In the genomic region with DNA sequence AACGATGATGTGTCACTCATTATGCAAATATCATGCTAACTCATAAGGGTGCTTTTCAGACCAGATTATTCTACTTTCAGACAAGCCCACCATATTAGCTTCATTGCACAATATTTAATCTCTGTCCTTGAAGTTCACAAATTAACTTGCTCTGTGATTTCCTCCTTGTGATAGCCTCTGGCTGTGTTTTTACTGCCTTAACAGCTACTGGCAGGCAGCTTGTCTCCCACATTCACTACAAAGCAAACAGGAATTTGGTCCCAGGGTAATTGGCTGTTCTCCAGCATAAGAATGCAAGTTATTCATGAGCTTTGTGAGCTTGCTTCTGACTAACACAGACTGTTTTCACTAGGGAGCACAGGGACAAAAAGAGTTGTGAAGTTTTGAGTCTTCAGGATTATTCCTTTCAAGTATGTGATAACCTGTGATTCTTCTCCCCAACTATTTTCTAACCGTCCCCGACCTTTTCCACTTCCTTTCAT, we compare ENCODE assay signal across 1 cellular context.
TF ChIP-seq lines count a peak whose summit lies in the region.

No MANE protein-coding gene starts in this region.

TF ChIP-seq in HepG2, 621 proteins besides CTCF, POLR2A, EP300 and RAD21 (continued from another document and continues in another):
- TF ChIP-seq DBP (CRISPR knock-in tag; IDR thresholded peaks at IDR 0.05; ENCODE audit: not compliant biosample characterization) (no peak), ZNF83 (CRISPR knock-in tag; IDR thresholded peaks at IDR 0.05; ENCODE audit: borderline replicate concordance) (no peak), ZNF775 (CRISPR knock-in tag; IDR thresholded peaks at IDR 0.05; ENCODE audit: borderline replicate concordance) (no peak), ARNT (IDR thresholded peaks at IDR 0.05) (no peak), ZFX (CRISPR knock-in tag; IDR thresholded peaks at IDR 0.05; ENCODE audit: low read depth) (no peak; the same call in 1 of the 2 replicates), TIGD3 (CRISPR knock-in tag; IDR thresholded peaks at IDR 0.05; ENCODE audit: borderline replicate concordance) (no peak), NFE2L1 (CRISPR knock-in tag; IDR thresholded peaks at IDR 0.05; ENCODE audit: borderline replicate concordance) (no peak), ZNF644 (CRISPR knock-in tag; IDR thresholded peaks at IDR 0.05; ENCODE audit: low read depth) (peak; percentile 77), STAT5B (CRISPR knock-in tag; IDR thresholded peaks at IDR 0.05) (no peak), AGO2 (optimal IDR thresholded peaks at IDR 0.05; ENCODE audit: low read depth, low read length) (no peak), ZNF512 (CRISPR knock-in tag; IDR thresholded peaks at IDR 0.05) (no peak), MIER2 (CRISPR knock-in tag; IDR thresholded peaks at IDR 0.05) (peak; percentile 78), SNRNP70 (IDR thresholded peaks at IDR 0.05; ENCODE audit: low read depth, low read length) (no peak), PHF5A (CRISPR knock-in tag; IDR thresholded peaks at IDR 0.05; ENCODE audit: low read depth, unreplicated experiment) (no peak), GMEB1 (CRISPR knock-in tag; IDR thresholded peaks at IDR 0.05; ENCODE audit: borderline replicate concordance) (no peak), ZNF543 (CRISPR knock-in tag; IDR thresholded peaks at IDR 0.05) (no peak), ZNF530 (CRISPR knock-in tag; IDR thresholded peaks at IDR 0.05; ENCODE audit: low read depth) (no peak), AGO1 (IDR thresholded peaks at IDR 0.05; ENCODE audit: low read depth, low read length, poor library complexity, severe bottlenecking) (no peak), HNF4A (CRISPR knock-in tag; IDR thresholded peaks at IDR 0.05) (peak; percentile 96), TAF1 (CRISPR knock-in tag; IDR thresholded peaks at IDR 0.05) (no peak), MBD4 (IDR thresholded peaks at IDR 0.05; ENCODE audit: borderline replicate concordance, low read length) (0 out of 2 replicates have a peak, but pooled peaks have one; percentile 70), KLF12 (CRISPR knock-in tag; IDR thresholded peaks at IDR 0.05; ENCODE audit: borderline replicate concordance) (no peak), HDAC2 (CRISPR knock-in tag; IDR thresholded peaks at IDR 0.05) (peak; percentile 92), DR1 (CRISPR knock-in tag; IDR thresholded peaks at IDR 0.05) (no peak), ZNF224 (CRISPR knock-in tag; IDR thresholded peaks at IDR 0.05) (no peak), HES4 (CRISPR knock-in tag; IDR thresholded peaks at IDR 0.05; ENCODE audit: borderline replicate concordance) (no peak), CEBPB (IDR thresholded peaks at IDR 0.05; ENCODE audit: borderline replicate concordance, low read depth, low read length) (peak; percentile 88), ZNF282 (IDR thresholded peaks at IDR 0.05; ENCODE audit: partially characterized antibody) (no peak), MNT (IDR thresholded peaks at IDR 0.05) (no peak), ZNF678 (CRISPR knock-in tag; IDR thresholded peaks at IDR 0.05) (no peak), ZNF557 (CRISPR knock-in tag; IDR thresholded peaks at IDR 0.05) (no peak), ZNF274 (CRISPR knock-in tag; IDR thresholded peaks at IDR 0.05) (no peak), E2F5 (CRISPR knock-in tag; conservative IDR thresholded peaks at IDR 0.05) (no peak), FOXK1 (CRISPR knock-in tag; IDR thresholded peaks at IDR 0.05; ENCODE audit: borderline replicate concordance, low read depth) (peak; percentile 29; the same call in 1 of the 2 replicates), ZNF737 (CRISPR knock-in tag; IDR thresholded peaks at IDR 0.05; ENCODE audit: borderline replicate concordance) (no peak), ZNF124 (CRISPR knock-in tag; IDR thresholded peaks at IDR 0.05) (peak; percentile 65; the same call in 1 of the 2 replicates), TARDBP (CRISPR knock-in tag; IDR thresholded peaks at IDR 0.05) (peak; percentile 78), ARNTL (CRISPR knock-in tag; IDR thresholded peaks at IDR 0.05) (no peak), MAZ (IDR thresholded peaks at IDR 0.05; ENCODE audit: borderline replicate concordance, low read depth, low read length) (no peak), MAZ (CRISPR knock-in tag; IDR thresholded peaks at IDR 0.05; ENCODE audit: low read depth) (no peak), KDM4B (CRISPR knock-in tag; IDR thresholded peaks at IDR 0.05) (0 out of 2 replicates have a peak, but pooled peaks have one; percentile 60), HOXA3 (CRISPR knock-in tag; IDR thresholded peaks at IDR 0.05) (peak; percentile 74), TBX3 (IDR thresholded peaks at IDR 0.05; ENCODE audit: borderline replicate concordance) (no peak), ZNF562 (CRISPR knock-in tag; IDR thresholded peaks at IDR 0.05; ENCODE audit: borderline replicate concordance) (no peak), ZNF263 (CRISPR knock-in tag; IDR thresholded peaks at IDR 0.05) (peak; percentile 66; the same call in 1 of the 2 replicates), ZNF20 (CRISPR knock-in tag; IDR thresholded peaks at IDR 0.05) (no peak), NPAS2 (CRISPR knock-in tag; IDR thresholded peaks at IDR 0.05; ENCODE audit: borderline replicate concordance) (no peak), RXRA (CRISPR knock-in tag; IDR thresholded peaks at IDR 0.05) (no peak; the same call in 1 of the 2 replicates), ZNF354B (CRISPR knock-in tag; IDR thresholded peaks at IDR 0.05) (no peak)
- TF ChIP-seq, protein P1, sequence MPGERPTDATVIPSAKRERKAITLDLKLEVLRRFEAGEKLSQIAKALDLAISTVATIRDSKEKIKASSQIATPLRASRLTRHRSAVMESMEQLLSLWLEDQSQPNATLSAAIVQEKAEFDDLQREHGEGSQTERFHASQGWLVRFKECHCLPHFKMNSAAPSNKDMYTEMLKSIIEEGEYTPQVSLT (CRISPR knock-in tag; IDR thresholded peaks at IDR 0.05; ENCODE audit: borderline replicate concordance, low read depth) = no peak
- TF ChIP-seq, protein P2, sequence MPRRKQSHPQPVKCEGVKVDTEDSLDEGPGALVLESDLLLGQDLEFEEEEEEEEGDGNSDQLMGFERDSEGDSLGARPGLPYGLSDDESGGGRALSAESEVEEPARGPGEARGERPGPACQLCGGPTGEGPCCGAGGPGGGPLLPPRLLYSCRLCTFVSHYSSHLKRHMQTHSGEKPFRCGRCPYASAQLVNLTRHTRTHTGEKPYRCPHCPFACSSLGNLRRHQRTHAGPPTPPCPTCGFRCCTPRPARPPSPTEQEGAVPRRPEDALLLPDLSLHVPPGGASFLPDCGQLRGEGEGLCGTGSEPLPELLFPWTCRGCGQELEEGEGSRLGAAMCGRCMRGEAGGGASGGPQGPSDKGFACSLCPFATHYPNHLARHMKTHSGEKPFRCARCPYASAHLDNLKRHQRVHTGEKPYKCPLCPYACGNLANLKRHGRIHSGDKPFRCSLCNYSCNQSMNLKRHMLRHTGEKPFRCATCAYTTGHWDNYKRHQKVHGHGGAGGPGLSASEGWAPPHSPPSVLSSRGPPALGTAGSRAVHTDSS (CRISPR knock-in tag; conservative IDR thresholded peaks at IDR 0.05) = no peak
- TF ChIP-seq, protein P3, sequence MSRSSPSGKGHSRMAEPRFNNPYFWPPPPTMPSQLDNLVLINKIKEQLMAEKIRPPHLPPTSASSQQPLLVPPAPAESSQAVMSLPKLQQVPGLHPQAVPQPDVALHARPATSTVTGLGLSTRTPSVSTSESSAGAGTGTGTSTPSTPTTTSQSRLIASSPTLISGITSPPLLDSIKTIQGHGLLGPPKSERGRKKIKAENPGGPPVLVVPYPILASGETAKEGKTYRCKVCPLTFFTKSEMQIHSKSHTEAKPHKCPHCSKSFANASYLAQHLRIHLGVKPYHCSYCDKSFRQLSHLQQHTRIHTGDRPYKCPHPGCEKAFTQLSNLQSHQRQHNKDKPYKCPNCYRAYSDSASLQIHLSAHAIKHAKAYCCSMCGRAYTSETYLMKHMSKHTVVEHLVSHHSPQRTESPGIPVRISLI (CRISPR knock-in tag; IDR thresholded peaks at IDR 0.05; ENCODE audit: borderline replicate concordance) = no peak
- TF ChIP-seq, protein P4, sequence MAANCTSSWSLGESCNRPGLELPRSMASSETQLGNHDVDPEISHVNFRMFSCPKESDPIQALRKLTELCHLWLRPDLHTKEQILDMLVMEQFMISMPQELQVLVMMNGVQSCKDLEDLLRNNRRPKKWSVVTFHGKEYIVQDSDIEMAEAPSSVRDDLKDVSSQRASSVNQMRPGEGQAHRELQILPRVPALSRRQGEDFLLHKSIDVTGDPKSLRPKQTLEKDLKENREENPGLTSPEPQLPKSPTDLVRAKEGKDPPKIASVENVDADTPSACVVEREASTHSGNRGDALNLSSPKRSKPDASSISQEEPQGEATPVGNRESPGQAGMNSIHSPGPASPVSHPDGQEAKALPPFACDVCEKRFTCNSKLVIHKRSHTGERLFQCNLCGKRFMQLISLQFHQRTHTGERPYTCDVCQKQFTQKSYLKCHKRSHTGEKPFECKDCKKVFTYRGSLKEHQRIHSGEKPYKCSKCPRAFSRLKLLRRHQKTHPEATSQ (CRISPR knock-in tag; IDR thresholded peaks at IDR 0.05; ENCODE audit: borderline replicate concordance) = peak; percentile 61; the same call in 1 of the 2 replicates
- TF ChIP-seq, protein P5, sequence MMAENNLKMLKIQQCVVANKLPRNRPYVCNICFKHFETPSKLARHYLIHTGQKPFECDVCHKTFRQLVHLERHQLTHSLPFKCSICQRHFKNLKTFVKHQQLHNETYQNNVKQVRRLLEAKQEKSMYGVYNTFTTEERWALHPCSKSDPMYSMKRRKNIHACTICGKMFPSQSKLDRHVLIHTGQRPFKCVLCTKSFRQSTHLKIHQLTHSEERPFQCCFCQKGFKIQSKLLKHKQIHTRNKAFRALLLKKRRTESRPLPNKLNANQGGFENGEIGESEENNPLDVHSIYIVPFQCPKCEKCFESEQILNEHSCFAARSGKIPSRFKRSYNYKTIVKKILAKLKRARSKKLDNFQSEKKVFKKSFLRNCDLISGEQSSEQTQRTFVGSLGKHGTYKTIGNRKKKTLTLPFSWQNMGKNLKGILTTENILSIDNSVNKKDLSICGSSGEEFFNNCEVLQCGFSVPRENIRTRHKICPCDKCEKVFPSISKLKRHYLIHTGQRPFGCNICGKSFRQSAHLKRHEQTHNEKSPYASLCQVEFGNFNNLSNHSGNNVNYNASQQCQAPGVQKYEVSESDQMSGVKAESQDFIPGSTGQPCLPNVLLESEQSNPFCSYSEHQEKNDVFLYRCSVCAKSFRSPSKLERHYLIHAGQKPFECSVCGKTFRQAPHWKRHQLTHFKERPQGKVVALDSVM (CRISPR knock-in tag; IDR thresholded peaks at IDR 0.05) = no peak
